In the genomic region with DNA sequence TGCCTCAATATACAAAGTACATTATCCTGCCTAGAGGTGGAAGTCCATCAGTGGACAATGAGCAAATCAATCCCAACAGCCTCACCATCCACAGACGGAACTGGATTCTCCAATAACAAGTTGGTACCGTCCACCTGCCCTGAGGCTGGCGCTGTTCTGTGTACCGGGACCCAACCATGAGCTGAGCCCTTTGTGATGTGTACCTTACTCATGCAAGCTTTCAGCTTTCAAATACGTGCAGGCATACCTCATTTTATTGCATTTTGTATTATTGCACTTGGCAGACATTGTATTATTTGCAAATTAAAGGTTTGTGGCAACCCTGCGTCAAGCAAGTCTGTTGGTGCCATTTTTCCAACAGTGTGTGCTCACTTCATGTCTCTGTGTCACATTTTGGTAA, we compare ENCODE assay signal across 7 cellular contexts.
"Had no signal": no experiment of that assay in that cellular context is flagged by ENCODE, and none has a peak within 500 bp of the region (broad histone marks: within the 10 kb centered on the region; RNA-seq: fewer than 3 reads in every experiment).

No MANE protein-coding gene starts in this region.

- H3K4me3 Mint-ChIP-seq: GM23338, H9 had no signal

- H3K9me3 Mint-ChIP-seq: GM23338 had no signal

- FAIRE-seq: H1, H54, HTR-8/SVneo had no signal

- H3K4me1 Mint-ChIP-seq: GM23338, H9 had no signal

- ATAC-seq: GM23338 had no signal

- H3K27ac Mint-ChIP-seq: GM23338, H9 had no signal

- H3K4me3 ChIP-seq: GM23338 had no signal

- DNase-seq: H9, HCEC 1CT, IMR-90 had no signal
